ENCODE assay signal across 16 cellular contexts in the genomic region with DNA sequence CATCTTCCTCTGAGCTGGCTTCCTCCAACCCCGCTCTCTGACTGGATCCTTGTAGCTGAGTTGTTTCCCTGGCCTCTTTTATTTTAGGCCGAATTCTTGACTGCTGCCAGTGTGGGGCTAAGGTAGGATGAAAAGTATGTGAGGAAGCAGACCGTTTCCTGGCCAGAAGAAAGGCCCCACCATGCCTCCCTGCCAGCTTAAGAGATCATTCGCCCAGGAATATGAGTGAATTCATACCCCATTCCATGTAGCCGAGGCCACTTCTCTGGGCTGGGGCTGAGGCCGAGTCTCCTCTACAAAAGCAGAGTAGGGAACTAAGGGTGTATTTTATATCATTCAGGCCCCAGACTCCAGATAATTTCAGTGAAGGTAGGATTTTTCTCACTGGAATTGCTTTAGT. TPM values are rescaled to one million over a fixed set of nuclear protein-coding genes. Genes with fewer than 3 reads are reported as not detected.
DNase-seq lines count a peak whose midpoint lies in the region; ATAC-seq, FAIRE-seq and TF ChIP-seq lines count a peak whose summit lies in the region.
"Had no signal": no experiment of that assay in that cellular context is flagged by ENCODE, and none has a peak within 500 bp of the region (broad histone marks: within the 10 kb centered on the region; RNA-seq: fewer than 3 reads in every experiment).

No MANE protein-coding gene starts in this region.

- FAIRE-seq in urothelium cell line (lab: Jason Lieb, UNC), result no peak
- FAIRE-seq: small intestine had no signal

- ATAC-seq in lower lobe of right lung, result no peak
- no peak for ATAC-seq in thoracic aorta (ENCODE audit: insufficient number of reproducible peaks, low FRiP score, low read depth)

- no peaks in the 10 kb centered on the region for H3K9me3 ChIP-seq in lower lobe of right lung
- H3K9me3 ChIP-seq in thoracic aorta, result no peaks in the 10 kb centered on the region
- H3K9me3 ChIP-seq in SJCRH30 (replicated peaks), result no peaks in the 10 kb centered on the region

- H3K4me1 ChIP-seq in lower lobe of right lung (peaks cover 95% of the 10 kb centered on the region), thoracic aorta (ENCODE audit: control insufficient read depth in 1 of 2, low read depth in 2 of 2) (peaks cover 50 to 84% of the 10 kb centered on the region in 2 donors), SJCRH30 (peaks cover 51% of the 10 kb centered on the region)

- in situ Hi-C loops in astrocyte of the spinal cord (cut with HindIII; ENCODE audit: low sequenced_read_pairs), result no loop called here

- intact Hi-C loops in lower lobe of right lung (cut with DNase I), result no loop called here

- H3K36me3 ChIP-seq in lower lobe of right lung (no peaks in the 10 kb centered on the region), thoracic aorta (no peaks in the 10 kb centered on the region), SJCRH30 (peaks cover 7% of the 10 kb centered on the region; the same call in 1 of the 2 replicates)
- H3K36me3 ChIP-seq: neural progenitor cell had no signal

- H3K27me3 ChIP-seq in lower lobe of right lung (ENCODE audit: low read depth) (no peaks in the 10 kb centered on the region), thoracic aorta (replicated peaks; ENCODE audit: insufficient read depth) (no peaks in the 10 kb centered on the region), SJCRH30 (no peaks in the 10 kb centered on the region)

- no peak for TF ChIP-seq CTCF in LNCaP clone FGC (IDR thresholded peaks at IDR 0.05; ENCODE audit: control insufficient read depth, extremely low read depth, insufficient read depth)
- no peak for TF ChIP-seq CTCF in astrocyte of the spinal cord (IDR thresholded peaks at IDR 0.05; ENCODE audit: low read depth, low read length)
- TF ChIP-seq CTCF in lower lobe of right lung (IDR thresholded peaks at IDR 0.05), result no peak
- no peak for TF ChIP-seq CTCF in thoracic aorta (IDR thresholded peaks at IDR 0.05)

- H3K4me3 ChIP-seq in LNCaP clone FGC (ENCODE audit: low read depth, low read length) (peak overlapping the region; percentile 60), astrocyte of the spinal cord (ENCODE audit: low read depth, low read length) (peak overlapping the region; percentile 51), lower lobe of right lung (peak overlapping the region; percentile 55), thoracic aorta (peak overlapping the region; percentile 75), SJCRH30 (no peak overlapping the region)
- H3K4me3 ChIP-seq: neural progenitor cell had no signal

- DNase-seq in LNCaP clone FGC (ENCODE audit: low read depth), result no peak
- no peak for DNase-seq in astrocyte of the spinal cord (ENCODE audit: low read depth, low spot score)
- no peak for DNase-seq in lower lobe of right lung
- no peak for DNase-seq in thoracic aorta (ENCODE audit: low spot score)
- no peak for DNase-seq in SJCRH30
- no peak for DNase-seq in T1000 (lab: John Stamatoyannopoulos, UW)
- DNase-seq in urothelium cell line (ENCODE audit: low spot score), result no peak
- DNase-seq: activated B cell treated with CpG ODN at 0.5 μM for 24 hours; activated naive CD4-positive, alpha-beta T cell treated with anti-CD3 and anti-CD28 coated beads for 36 hours; CD4-positive, alpha-beta T cell; EL; NCI-H146; small intestine had no signal

- peak overlapping the region; percentile 87 for H3K27ac ChIP-seq in lower lobe of right lung
- peak overlapping the region; percentile 98 to 99 for H3K27ac ChIP-seq in thoracic aorta
- H3K27ac ChIP-seq in SJCRH30, result no peak overlapping the region
- H3K27ac ChIP-seq: neural progenitor cell had no signal

RNA-seq across cellular contexts. Expression of a gene that starts 32.3 kb away (rescaled TPM):
- total RNA-seq in lower lobe of right lung (146 TPM), thoracic aorta (100 to 1,000 TPM; 126 to 145 TPM)
- total RNA-seq in SJCRH30 (2014; rRNA removed; shearing (Covaris generic)), result 20.2 and 22.4 TPM in 2 replicates
- total RNA-seq: epithelial cell of proximal tubule had no signal

RNA-seq across cellular contexts. Expression of a gene that starts 58.2 kb away (rescaled TPM):
- total RNA-seq in lower lobe of right lung (0.32 TPM), thoracic aorta (not detected)
- not detected in 2 replicates for total RNA-seq in SJCRH30 (2014; rRNA removed; shearing (Covaris generic))
- total RNA-seq: activated B cell treated with CpG ODN at 0.5 μM for 24 hours; activated naive CD4-positive, alpha-beta T cell treated with anti-CD3 and anti-CD28 coated beads for 36 hours; CD4-positive, alpha-beta T cell; NCI-H460 had no signal
